Comparison of ENCODE assay signal across 8 cellular contexts in the genomic region with DNA sequence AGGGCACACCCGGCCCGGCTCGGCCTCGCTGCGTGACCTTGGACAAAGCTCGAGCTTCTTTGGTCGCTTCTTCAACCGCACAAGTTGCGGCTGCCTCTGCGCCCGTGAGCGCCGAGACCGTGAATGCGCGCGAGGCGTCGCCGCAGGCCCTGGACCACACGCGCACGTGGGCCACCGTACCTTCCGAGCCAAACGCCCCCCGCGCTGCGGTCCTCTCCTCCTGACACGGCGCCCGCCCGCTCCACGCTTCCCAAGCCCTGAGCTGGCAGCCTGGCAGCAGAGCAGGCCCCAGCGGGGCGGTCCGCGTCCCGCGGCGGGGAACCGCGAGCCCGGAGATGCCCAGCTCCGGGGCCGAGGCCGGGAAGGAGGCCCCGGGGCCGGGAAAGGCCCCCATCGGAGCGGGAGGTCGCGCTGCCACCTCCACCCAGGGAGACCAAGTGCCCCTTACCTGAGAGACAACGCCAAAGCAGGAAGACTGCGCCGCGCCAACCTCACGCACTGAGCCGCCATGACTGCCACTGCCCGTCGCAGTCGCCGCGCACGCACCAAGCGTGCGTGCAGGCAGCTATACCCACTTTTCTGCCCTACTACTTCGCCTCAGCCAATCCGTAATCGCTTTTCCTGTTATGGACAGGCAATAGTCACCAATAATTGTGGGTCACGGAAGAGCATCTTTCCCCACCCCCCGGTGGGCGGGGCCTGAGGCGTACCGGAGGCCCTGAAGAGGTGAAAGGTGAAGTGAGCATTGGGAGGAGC. TPM values are rescaled to one million over a fixed set of nuclear protein-coding genes. Genes with fewer than 3 reads are reported as not detected.
A peak's percentile ranks its signal among the peaks of the same experiment; 100 is the strongest.
DNase-seq lines count a peak whose midpoint lies in the region; ATAC-seq and TF ChIP-seq lines count a peak whose summit lies in the region.

Gene GRPEL1, minus strand, starts transcription at position 542 of the 756 bp plus-strand sequence. Its CDS starts 32 bp downstream, at position 510.

- ATAC-seq in CD4-positive, alpha-beta T cell (ENCODE audit: poor library complexity) = peak; percentile 88
- ATAC-seq in GM19372 (IDR thresholded peaks at IDR 0.05; ENCODE audit: low read depth, unreplicated experiment) (peak; percentile 84), HG03521 (IDR thresholded peaks at IDR 0.05; ENCODE audit: unreplicated experiment) (peak; percentile 85), right lobe of liver (peak; percentile 95 to 98 (median 96))

- POLR2A ChIA-PET in CD4-positive, alpha-beta T cell (lab: Charles Lee) = interaction anchor here (0.5 to 5.1 kb wide), 33 partner anchors 10 to 454 kb away, joined by 3 to 156 read pairs (median 5); partner anchors contain the start of genes BLOC1S4, KIAA0232, MRFAP1 and MRFAP1L1

- H3K27ac Mint-ChIP-seq in CD4-positive, alpha-beta T cell = peak within 1 kb of the TSS; percentile 93
- H3K27ac Mint-ChIP-seq in activated CD4-positive, alpha-beta T cell treated with anti-CD3 and anti-CD28 coated beads, Interleukin-2, amount 10 ng/mL, durations not matched to agents 24 days and 14 days = peak within 1 kb of the TSS; percentile 94

- peaks cover 38% of the 10 kb centered on the region for H3K36me3 Mint-ChIP-seq in CD4-positive, alpha-beta T cell (ENCODE audit: low read depth)
- H3K36me3 Mint-ChIP-seq in activated CD4-positive, alpha-beta T cell treated with anti-CD3 and anti-CD28 coated beads, Interleukin-2, amount 10 ng/mL, durations not matched to agents 24 days and 14 days (ENCODE audit: low read depth) = peaks cover 38% of the 10 kb centered on the region

- H3K4me1 ChIP-seq in right lobe of liver = peaks cover 0 to 20% (median 7%) of the 10 kb centered on the region in 4 donors

- peak within 1 kb of the TSS; percentile 89 to 97 (median 94) for H3K4me3 ChIP-seq in right lobe of liver

- no peak for TF ChIP-seq CTCF in CD4-positive, alpha-beta T cell (IDR thresholded peaks at IDR 0.05)
- TF ChIP-seq CTCF in right lobe of liver (IDR thresholded peaks at IDR 0.05) = no peak

- no peaks in the 10 kb centered on the region for H3K27me3 Mint-ChIP-seq in CD4-positive, alpha-beta T cell
- H3K27me3 Mint-ChIP-seq in activated CD4-positive, alpha-beta T cell treated with anti-CD3 and anti-CD28 coated beads, Interleukin-2, amount 10 ng/mL, durations not matched to agents 24 days and 14 days = peaks cover 15% of the 10 kb centered on the region

- WGBS in right lobe of liver (ENCODE audit: insufficient coverage, low coverage, low lambda C conversion rate, missing lambda C conversion rate) = 0% methylated on average over 21 of the region's 75 CpGs

- CTCF ChIA-PET in CD4-positive, alpha-beta T cell (lab: Charles Lee) = interaction anchor here (0.9 to 5.2 kb wide), 6 partner anchors 25 to 347 kb away, joined by 4 to 55 read pairs (median 6); partner anchors contain the start of gene TADA2B

- H3K36me3 ChIP-seq in right lobe of liver = peaks cover 0 to 25% (median 12%) of the 10 kb centered on the region in 4 donors

- peaks cover 60% of the 10 kb centered on the region for H3K4me1 Mint-ChIP-seq in CD4-positive, alpha-beta T cell (ENCODE audit: low read depth)
- peaks cover 29% of the 10 kb centered on the region for H3K4me1 Mint-ChIP-seq in activated CD4-positive, alpha-beta T cell treated with anti-CD3 and anti-CD28 coated beads, Interleukin-2, amount 10 ng/mL, durations not matched to agents 24 days and 14 days

- H3K27ac ChIP-seq in CD4-positive, alpha-beta T cell (ENCODE audit: low read depth, low read length) = peak within 1 kb of the TSS; percentile 78
- peak within 1 kb of the TSS; percentile 69 to 94 (median 86) for H3K27ac ChIP-seq in right lobe of liver

- no peaks in the 10 kb centered on the region for H3K9me3 Mint-ChIP-seq in CD4-positive, alpha-beta T cell
- H3K9me3 Mint-ChIP-seq in activated CD4-positive, alpha-beta T cell treated with anti-CD3 and anti-CD28 coated beads, Interleukin-2, amount 10 ng/mL, durations not matched to agents 24 days and 14 days = no peaks in the 10 kb centered on the region

- peak within 1 kb of the TSS; percentile 97 for H3K4me3 Mint-ChIP-seq in CD4-positive, alpha-beta T cell
- peak within 1 kb of the TSS; percentile 90 for H3K4me3 Mint-ChIP-seq in activated CD4-positive, alpha-beta T cell treated with anti-CD3 and anti-CD28 coated beads, Interleukin-2, amount 10 ng/mL, durations not matched to agents 24 days and 14 days

- H3K9me3 ChIP-seq in CD4-positive, alpha-beta T cell (ENCODE audit: control insufficient read depth, low read length) = no peaks in the 10 kb centered on the region
- no peaks in the 10 kb centered on the region for H3K9me3 ChIP-seq in right lobe of liver

- peak; percentile 98 for TF ChIP-seq POLR2A in right lobe of liver (IDR thresholded peaks at IDR 0.05)

- peak; percentile 100 for DNase-seq in CD4-positive, alpha-beta T cell
- DNase-seq in NCI-H69 (lab: John Stamatoyannopoulos, UW) (peak; percentile 98), ecto neural progenitor cell (ENCODE audit: low spot score) (peak; percentile 99), right lobe of liver (peak; percentile 61 to 100 (median 100))
- DNase-seq in activated CD4-positive, alpha-beta T cell treated with anti-CD3 and anti-CD28 coated beads, Interleukin-2, amount 10 ng/mL, durations not matched to agents 24 days and 14 days = peak; percentile 100
- peak; percentile 99 to 100 for DNase-seq in stimulated activated CD4-positive, alpha-beta T cell treated with anti-CD3 and anti-CD28 coated beads, Interleukin-4, amount 100 ng/mL, for 4 hours

- H3K27me3 ChIP-seq in CD4-positive, alpha-beta T cell (ENCODE audit: control insufficient read depth, insufficient read depth, low read length) = no peaks in the 10 kb centered on the region
- no peaks in the 10 kb centered on the region for H3K27me3 ChIP-seq in right lobe of liver

- intact Hi-C loops in CD4-positive, alpha-beta T cell (cut with DNase I, micrococcal nuclease) = loop anchor here (1.0 to 2.0 kb wide), 4 partner anchors 80 to 427 kb away; partner anchors contain the start of genes BLOC1S4 (in 1 of the 2), KIAA0232 (in 1 of the 2) and MRFAP1 (in 1 of the 2)
- intact Hi-C loops in activated CD4-positive, alpha-beta T cell treated with anti-CD3 and anti-CD28 coated beads, Interleukin-2, amount 10 ng/mL, durations not matched to agents 24 days and 14 days (cut with micrococcal nuclease) = loop anchor here (1.0 kb wide), 8 partner anchors 24 to 427 kb away; partner anchors contain the start of genes MRFAP1, TADA2B and TBC1D14
- intact Hi-C loops in right lobe of liver (cut with DNase I) = no loop called here

RNA-seq across cellular contexts. Expression of gene GRPEL1, which starts in this region (rescaled TPM):
- 10 to 100 TPM; 55.6 to 58.6 TPM for total RNA-seq in CD4-positive, alpha-beta T cell
- 100 and 106 TPM in 2 replicates for total RNA-seq in activated CD4-positive, alpha-beta T cell treated with anti-CD3 and anti-CD28 coated beads, Interleukin-2, amount 10 ng/mL, durations not matched to agents 24 days and 14 days
- total RNA-seq in right lobe of liver = 10 to 100 TPM; 30.0 to 49.2 (median 45.3) TPM

Comparison
In these comparisons a context has a peak if more than half of its experiments do, and no peak if none do; other contexts are left out.
1. Peak in every context shown above with its lines: DNase-seq, ATAC-seq, H3K4me3 ChIP-seq and H3K27ac ChIP-seq.
2. intact Hi-C loops: an anchor here in CD4-positive, alpha-beta T cell (1.0 to 2.0 kb wide) and activated CD4-positive, alpha-beta T cell treated with anti-CD3 and anti-CD28 coated beads, Interleukin-2, amount 10 ng/mL, durations not matched to agents 24 days and 14 days (1.0 kb wide); none called in right lobe of liver.